Comparison of ENCODE assay signal across 25 cellular contexts in genomic region chr2:152556506-152556905, GRCh38.
"Had no signal": no experiment of that assay in that cellular context is flagged by ENCODE, and none has a peak within 500 bp of the region (broad histone marks: within the 10 kb centered on the region; RNA-seq: fewer than 3 reads in every experiment).

No MANE protein-coding gene starts in this region.

- H3K27ac ChIP-seq: epithelial cell of prostate, gastrocnemius medialis, lower lobe of right lung, psoas muscle, sigmoid colon, stomach, thoracic aorta, transverse colon, upper lobe of right lung, uterus had no signal

- ATAC-seq: esophagus mucosa; gastrocnemius medialis; left ventricle myocardium superior; lower lobe of right lung; naive thymus-derived CD8-positive, alpha-beta T cell; psoas muscle; right cardiac atrium; stimulated activated effector memory CD8-positive, alpha-beta T cell treated with anti-CD3 and anti-CD28 coated beads, Interleukin-12 subunit alpha, Interleukin-12 subunit beta, amount 100 ng/mL, for 72 hours; upper lobe of right lung had no signal

- H3K36me3 ChIP-seq: gastrocnemius medialis, thoracic aorta, transverse colon, uterus had no signal

- H3K4me1 ChIP-seq: lower lobe of right lung, sigmoid colon, stomach, upper lobe of right lung, uterus had no signal

- H3K27me3 ChIP-seq: gastrocnemius medialis, sigmoid colon, stomach, transverse colon, upper lobe of right lung, uterus had no signal

- DNase-seq: effector CD8-positive, alpha-beta T cell; endodermal cell; foreskin fibroblast; gastrocnemius medialis; head of caudate nucleus; kidney glomerular epithelial cell; left ventricle myocardium superior; lower lobe of right lung; naive thymus-derived CD8-positive, alpha-beta T cell; nephron progenitor cell; posterior cingulate gyrus; psoas muscle; right cardiac atrium; sigmoid colon; stimulated activated CD4-positive, alpha-beta T cell treated with anti-CD3 and anti-CD28 coated beads, Interleukin-2, amount 100 ng/mL, for 24 hours; stimulated activated CD4-positive, alpha-beta T cell treated with anti-CD3 and anti-CD28 coated beads, Interleukin-4, amount 100 ng/mL, for 24 hours; stimulated activated naive CD4-positive, alpha-beta T cell treated with Interleukin-2 at 50 U/mL for 16 hours; stomach; transverse colon; upper lobe of right lung; uterus had no signal

- H3K4me3 ChIP-seq: gastrocnemius medialis, lower lobe of right lung, psoas muscle, sigmoid colon, stomach, thoracic aorta, transverse colon, upper lobe of right lung, uterus had no signal

- H3K9me3 ChIP-seq: gastrocnemius medialis, lower lobe of right lung, psoas muscle, sigmoid colon, stomach, thoracic aorta, transverse colon, upper lobe of right lung, uterus had no signal
